In the genomic region with DNA sequence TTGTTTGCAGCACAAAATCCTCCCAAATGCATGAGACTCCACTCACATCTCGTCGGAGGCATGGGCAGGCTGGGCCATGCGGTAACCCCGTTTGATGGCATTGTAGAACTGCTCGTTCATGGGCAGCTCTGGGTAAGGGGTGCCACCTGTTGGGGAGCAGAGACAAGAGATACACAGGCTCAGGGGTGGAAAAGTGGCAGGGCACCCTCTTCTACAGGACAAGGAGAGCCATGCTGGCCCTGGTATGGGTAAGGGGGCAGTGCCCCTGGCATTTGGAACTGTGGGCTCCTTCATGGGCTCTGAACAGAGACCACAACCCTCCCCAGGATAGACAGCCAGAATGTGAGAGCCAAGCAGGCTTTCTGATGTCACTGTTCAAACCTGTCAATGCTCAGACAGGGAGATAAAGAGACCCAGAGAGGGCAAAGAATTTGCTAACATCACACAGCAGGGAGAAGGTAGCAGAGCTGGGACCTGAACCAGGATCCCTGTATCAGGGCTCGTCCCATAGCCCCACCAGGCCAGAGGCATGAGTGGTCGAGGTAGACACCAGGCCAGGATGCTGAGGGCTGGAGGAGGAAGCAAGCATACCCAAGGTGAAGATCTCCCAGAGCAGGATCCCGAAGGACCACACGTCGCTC, we compare ENCODE assay signal across 23 cellular contexts. TPM values are rescaled to one million over a fixed set of nuclear protein-coding genes. Genes with fewer than 3 reads are reported as not detected.
A peak's percentile ranks its signal among the peaks of the same experiment; 100 is the strongest.
DNase-seq lines count a peak whose midpoint lies in the region; ATAC-seq and TF ChIP-seq lines count a peak whose summit lies in the region.
"Had no signal": no experiment of that assay in that cellular context is flagged by ENCODE, and none has a peak within 500 bp of the region (broad histone marks: within the 10 kb centered on the region; RNA-seq: fewer than 3 reads in every experiment).

No MANE protein-coding gene starts in this region.

- no peak for ATAC-seq in activated CD4-positive, CD25-positive, alpha-beta regulatory T cell treated with anti-CD3 and anti-CD28 coated beads, Interleukin-2, amount 50 U/mL, for 24 hours
- no peak for ATAC-seq in GM18858 (IDR thresholded peaks at IDR 0.05; ENCODE audit: unreplicated experiment)
- ATAC-seq: naive thymus-derived CD8-positive, alpha-beta T cell had no signal

- peaks cover 12% of the 10 kb centered on the region for H3K27me3 Mint-ChIP-seq in HFFc6 (ENCODE audit: insufficient read depth)
- H3K27me3 Mint-ChIP-seq: naive thymus-derived CD8-positive, alpha-beta T cell had no signal

- H3K4me1 ChIP-seq in sigmoid colon: no peaks in the 10 kb centered on the region
- H3K4me1 ChIP-seq: HAP-1 had no signal

- peak; percentile 25 for DNase-seq in activated CD4-positive, CD25-positive, alpha-beta regulatory T cell treated with anti-CD3 and anti-CD28 coated beads, Interleukin-2, amount 50 U/mL, for 72 hours
- DNase-seq in HFFc6: no peak
- DNase-seq in sigmoid colon: peak; percentile 60
- DNase-seq in GM19238 (ENCODE audit: insufficient read length, low spot score): no peak
- DNase-seq in Kasumi-1 (lab: John Stamatoyannopoulos, UW): no peak
- DNase-seq: activated CD4-positive, alpha-beta T cell treated with anti-CD3 and anti-CD28 coated beads for 1 hour; activated T-cell treated with anti-CD3 and anti-CD28 coated beads, Interleukin-2, amount 50 U/mL, for 48 hours; anterior cingulate cortex; naive thymus-derived CD8-positive, alpha-beta T cell; NCI-H1417; stimulated activated CD8-positive, alpha-beta memory T cell treated with anti-CD3 and anti-CD28 coated beads, Interleukin-4, amount 100 ng/mL, for 48 hours; T-helper 1 cell; trophoblast cell had no signal

- TF ChIP-seq POLR2A in sigmoid colon (IDR thresholded peaks at IDR 0.05): no peak

- H3K9me3 Mint-ChIP-seq in HFFc6: no peaks in the 10 kb centered on the region
- H3K9me3 Mint-ChIP-seq: naive thymus-derived CD8-positive, alpha-beta T cell had no signal

- intact Hi-C loops in sigmoid colon (cut with DNase I): no loop called here

- TF ChIP-seq CTCF in HFFc6 (IDR thresholded peaks at IDR 0.05) (peak; percentile 11; the same call in 1 of the 2 replicates), sigmoid colon (IDR thresholded peaks at IDR 0.05) (no peak)

- H3K9me3 ChIP-seq in sigmoid colon: no peaks in the 10 kb centered on the region
- H3K9me3 ChIP-seq: HAP-1 had no signal

- 80 to 88% methylated on average over 10 of the region's 10 CpGs for WGBS in sigmoid colon, 2 donors

- no peaks in the 10 kb centered on the region for H3K27me3 ChIP-seq in sigmoid colon
- H3K27me3 ChIP-seq: dorsolateral prefrontal cortex had no signal

- H3K27ac ChIP-seq in cingulate gyrus (ENCODE audit: low read depth, low read length): peak overlapping the region; percentile 10
- H3K27ac ChIP-seq in sigmoid colon: no peak overlapping the region
- H3K27ac ChIP-seq: dorsolateral prefrontal cortex had no signal

- peaks cover 11% of the 10 kb centered on the region for H3K36me3 Mint-ChIP-seq in HFFc6 (ENCODE audit: low read depth)
- H3K36me3 Mint-ChIP-seq: naive thymus-derived CD8-positive, alpha-beta T cell had no signal

- peaks cover 8 to 94% (median 34%) of the 10 kb centered on the region in 4 donors for H3K36me3 ChIP-seq in sigmoid colon
- H3K36me3 ChIP-seq: HAP-1 had no signal

- no peak for TF ChIP-seq EP300 in sigmoid colon (IDR thresholded peaks at IDR 0.05)

- H3K27ac Mint-ChIP-seq in HFFc6: 0 out of 2 replicates have a peak overlapping the region, but pooled peaks have one; percentile 7
- H3K27ac Mint-ChIP-seq: naive thymus-derived CD8-positive, alpha-beta T cell had no signal

- no peak overlapping the region for H3K4me3 Mint-ChIP-seq in HFFc6
- H3K4me3 Mint-ChIP-seq: naive thymus-derived CD8-positive, alpha-beta T cell had no signal

- H3K4me3 ChIP-seq in sigmoid colon: no peak overlapping the region
- H3K4me3 ChIP-seq: dorsolateral prefrontal cortex, HAP-1 had no signal

- H3K4me1 Mint-ChIP-seq in HFFc6 (ENCODE audit: low read depth): peaks cover 17% of the 10 kb centered on the region

RNA-seq across cellular contexts. Expression of a gene that starts 33.2 kb away (rescaled TPM):
- total RNA-seq in HFFc6 (2021; fragmentation: NEBNext Ultra II Directional; extraction: Animal tissue kit (Norgen Biotek cat#: 25700)): 1 to 10 TPM in 2 of 6 experiments, under 1 TPM in 4; 0.26 to 1.5 (median 0.78) TPM
- total RNA-seq in sigmoid colon: 10 to 100 TPM; 21.9 to 44.4 (median 36.0) TPM
- 10 to 100 TPM; 10.8 to 26.1 (median 16.3) TPM for polyA plus RNA-seq in sigmoid colon
- total RNA-seq: A673, NCI-H460, renal cortical epithelial cell had no signal

RNA-seq across cellular contexts. Expression of a gene that starts 36.1 kb away (rescaled TPM):
- total RNA-seq in HFFc6 (2021; fragmentation: NEBNext Ultra II Directional; extraction: Animal tissue kit (Norgen Biotek cat#: 25700)): 100 to 1,000 TPM; 137 to 208 (median 180) TPM
- 100 to 1,000 TPM in 1 of 4 donors, 10 to 100 TPM in 3; 54.9 to 104 (median 69.4) TPM for total RNA-seq in sigmoid colon
- 10 to 100 TPM in 1 of 3 donors, 1 to 10 TPM in 2; 3.9 to 26.7 (median 6.0) TPM for polyA plus RNA-seq in sigmoid colon

RNA-seq across cellular contexts. Expression of a gene that starts 47.0 kb away (rescaled TPM):
- under 1 TPM in 1 of 6 experiments, not detected in 5; 0.11 TPM for total RNA-seq in HFFc6 (2021; fragmentation: NEBNext Ultra II Directional; extraction: Animal tissue kit (Norgen Biotek cat#: 25700))
- total RNA-seq in sigmoid colon: 1 to 10 TPM in 1 of 4 donors, under 1 TPM in 1, not detected in 2; 0.71 to 1.4 TPM
- 100 to 1,000 TPM; 325 to 455 (median 330) TPM for polyA plus RNA-seq in sigmoid colon
- total RNA-seq: A673; G401; liver; naive thymus-derived CD8-positive, alpha-beta T cell; NCI-H460; renal cortical epithelial cell had no signal
- polyA plus RNA-seq: liver; naive thymus-derived CD8-positive, alpha-beta T cell had no signal

Comparison
In these comparisons a context has a peak if more than half of its experiments do, and no peak if none do; other contexts are left out.
1. DNase-seq: peak in activated CD4-positive, CD25-positive, alpha-beta regulatory T cell treated with anti-CD3 and anti-CD28 coated beads, Interleukin-2, amount 50 U/mL, for 72 hours (single experiment) and sigmoid colon (single experiment); none in HFFc6 (single experiment), GM19238 (single experiment) and Kasumi-1 (0 of 2).
2. RNA of a gene that starts 33.2 kb away (total RNA-seq): 21.9 to 44.4 TPM in sigmoid colon; 0.26 to 1.5 TPM in HFFc6; every median in the first group is over 4 times any median in the second.